Comparison of ENCODE assay signal across 18 cellular contexts in the genomic region with DNA sequence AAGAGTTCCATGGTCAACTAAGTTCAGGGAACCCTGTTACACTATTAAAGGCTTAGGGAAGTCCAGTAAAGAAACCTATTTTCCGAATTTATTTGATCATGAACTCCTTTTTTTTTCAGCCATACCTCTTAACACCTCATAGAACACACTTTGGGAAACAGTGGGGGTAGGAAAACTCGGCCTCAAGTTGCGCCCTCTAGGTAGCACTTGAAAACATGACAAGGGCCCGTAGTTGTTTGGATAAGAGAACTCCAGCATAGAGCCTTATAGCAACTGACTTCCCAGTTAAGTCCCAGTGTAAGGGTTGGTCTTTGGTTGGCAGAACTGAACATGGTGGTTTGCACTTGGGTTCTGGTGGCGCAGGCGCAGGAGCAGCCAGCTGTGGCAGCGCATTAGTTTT.
"Had no signal": no experiment of that assay in that cellular context is flagged by ENCODE, and none has a peak within 500 bp of the region (broad histone marks: within the 10 kb centered on the region; RNA-seq: fewer than 3 reads in every experiment).

No MANE protein-coding gene starts in this region.

- H3K4me3 ChIP-seq: heart left ventricle, lung, ovary, transverse colon had no signal

- H3K36me3 ChIP-seq: ovary had no signal

- H3K27ac Mint-ChIP-seq: activated B cell treated with CpG ODN at 0.5 μM for 24 hours; dendritic cell treated with granulocyte-macrophage colony-stimulating factor and Interleukin-4, amounts not matched to agents 40 ng/mL and 50 ng/mL, for 4 days; stimulated activated memory B cell treated with anti-CD40 and anti-IgM and Interleukin-4, amounts not matched to agents 10 μg/mL and 1 μg/mL and 100 μg/mL, for 72 hours; T-helper 17 cell had no signal

- H3K27me3 Mint-ChIP-seq: activated B cell treated with CpG ODN at 0.5 μM for 24 hours; activated CD8-positive, alpha-beta T cell treated with anti-CD3 and anti-CD28 coated beads for 36 hours; dendritic cell treated with granulocyte-macrophage colony-stimulating factor and Interleukin-4, amounts not matched to agents 40 ng/mL and 50 ng/mL, for 4 days; stimulated activated memory B cell treated with anti-CD40 and anti-IgM and Interleukin-4, amounts not matched to agents 10 μg/mL and 1 μg/mL and 100 μg/mL, for 72 hours; T-helper 17 cell had no signal

- ATAC-seq: activated CD8-positive, alpha-beta T cell treated with anti-CD3 and anti-CD28 coated beads for 36 hours; heart left ventricle; left colon; stimulated activated memory B cell treated with anti-CD40 and anti-IgM and Interleukin-4, amounts not matched to agents 10 μg/mL and 1 μg/mL and 100 μg/mL, for 72 hours; T-helper 17 cell had no signal

- H3K27me3 ChIP-seq: ovary, transverse colon had no signal

- H3K27ac ChIP-seq: epithelial cell of prostate, heart left ventricle, ovary, transverse colon had no signal

- H3K4me3 Mint-ChIP-seq: activated B cell treated with CpG ODN at 0.5 μM for 24 hours; activated CD8-positive, alpha-beta T cell treated with anti-CD3 and anti-CD28 coated beads for 36 hours; activated T-helper 1 cell treated with anti-CD3 and anti-CD28 coated beads, Interleukin-12 subunit alpha, Interleukin-12 subunit beta, Interleukin-2, Interleukin-4 antibody, amounts not matched to agents 30 ng/mL and 10 ng/mL and 1 ng/mL, durations not matched to agents 14 hours and 24 hours and 36 hours; dendritic cell treated with granulocyte-macrophage colony-stimulating factor and Interleukin-4, amounts not matched to agents 40 ng/mL and 50 ng/mL, for 4 days; neural crest cell; stimulated activated memory B cell treated with anti-CD40 and anti-IgM and Interleukin-4, amounts not matched to agents 10 μg/mL and 1 μg/mL and 100 μg/mL, for 72 hours had no signal

- H3K9me3 Mint-ChIP-seq: activated B cell treated with CpG ODN at 0.5 μM for 24 hours; activated CD8-positive, alpha-beta T cell treated with anti-CD3 and anti-CD28 coated beads for 36 hours; activated T-helper 1 cell treated with anti-CD3 and anti-CD28 coated beads, Interleukin-12 subunit alpha, Interleukin-12 subunit beta, Interleukin-2, Interleukin-4 antibody, amounts not matched to agents 30 ng/mL and 10 ng/mL and 1 ng/mL, durations not matched to agents 14 hours and 24 hours and 36 hours; dendritic cell treated with granulocyte-macrophage colony-stimulating factor and Interleukin-4, amounts not matched to agents 40 ng/mL and 50 ng/mL, for 4 days; neural crest cell; stimulated activated memory B cell treated with anti-CD40 and anti-IgM and Interleukin-4, amounts not matched to agents 10 μg/mL and 1 μg/mL and 100 μg/mL, for 72 hours had no signal

- DNase-seq: activated B cell treated with CpG ODN at 0.5 μM for 24 hours; activated CD4-positive, alpha-beta T cell treated with anti-CD3 and anti-CD28 coated beads for 48 hours; activated CD8-positive, alpha-beta T cell treated with anti-CD3 and anti-CD28 coated beads for 36 hours; activated naive CD4-positive, alpha-beta T cell; effector memory CD4-positive, alpha-beta T cell; foreskin melanocyte; heart left ventricle; left colon; ovary; stimulated activated CD4-positive, alpha-beta T cell treated with anti-CD3 and anti-CD28 coated beads, Interleukin-2, amount 100 ng/mL, for 48 hours; T-helper 17 cell; transverse colon had no signal
